23 cellular contexts compared by ENCODE assay signal in genomic region chr12:107921062-107921461, GRCh38.
DNase-seq lines count a peak whose midpoint lies in the region; ATAC-seq and TF ChIP-seq lines count a peak whose summit lies in the region.
"Had no signal": no experiment of that assay in that cellular context is flagged by ENCODE, and none has a peak within 500 bp of the region (broad histone marks: within the 10 kb centered on the region; RNA-seq: fewer than 3 reads in every experiment).

No MANE protein-coding gene starts in this region.

- H3K4me2 ChIP-seq in osteoblast (ENCODE audit: insufficient read depth, low read length), result no peak overlapping the region
- H3K4me2 ChIP-seq: A549; BLaER1 treated with 17β-estradiol and CSF1 and Interleukin-3, amounts not matched to agents 10 nM and 100 nM had no signal

- H3K36me3 ChIP-seq in RWPE2 (ENCODE audit: low read depth) (no peaks in the 10 kb centered on the region), osteoblast (ENCODE audit: insufficient read depth, low read length) (no peaks in the 10 kb centered on the region)
- H3K36me3 ChIP-seq: BE2C; BLaER1 treated with 17β-estradiol and CSF1 and Interleukin-3, amounts not matched to agents 10 nM and 100 nM; HAP-1 had no signal

- H3K4me1 ChIP-seq in RWPE2 (ENCODE audit: insufficient read depth, poor library complexity, severe bottlenecking) (no peaks in the 10 kb centered on the region), osteoblast (ENCODE audit: insufficient read depth, low read length) (no peaks in the 10 kb centered on the region)
- H3K4me1 ChIP-seq: A549; BE2C; BLaER1 treated with 17β-estradiol and CSF1 and Interleukin-3, amounts not matched to agents 10 nM and 100 nM; HAP-1 had no signal

- H2AFZ ChIP-seq in osteoblast (ENCODE audit: low read length), result no peak overlapping the region

- TF ChIP-seq CTCF in RWPE2 (IDR thresholded peaks at IDR 0.05; ENCODE audit: poor library complexity, severe bottlenecking), result no peak
- TF ChIP-seq CTCF in epithelial cell of esophagus (IDR thresholded peaks at IDR 0.05; ENCODE audit: insufficient read depth, low read depth, low read length, missing control alignments), result no peak
- TF ChIP-seq CTCF in osteoblast (IDR thresholded peaks at IDR 0.05; ENCODE audit: extremely low read depth, low read depth, low read length), result no peak

- ATAC-seq in RWPE2 (ENCODE audit: low read depth), result peak; percentile 70; the same call in 2 of the 3 replicates
- ATAC-seq: A549, GM12878 had no signal

- H3K9me3 ChIP-seq in RWPE2 (ENCODE audit: severe bottlenecking), result no peaks in the 10 kb centered on the region
- no peaks in the 10 kb centered on the region for H3K9me3 ChIP-seq in osteoblast (ENCODE audit: low read depth, low read length)
- H3K9me3 ChIP-seq: A549; BE2C; BLaER1 treated with 17β-estradiol and CSF1 and Interleukin-3, amounts not matched to agents 10 nM and 100 nM; Caco-2; HAP-1 had no signal

- H3K4me3 ChIP-seq in RWPE2 (ENCODE audit: severe bottlenecking) (no peak overlapping the region), epithelial cell of esophagus (ENCODE audit: low read length) (no peak overlapping the region), osteoblast (ENCODE audit: insufficient read depth, low read length) (no peak overlapping the region)
- H3K4me3 ChIP-seq: A549; BLaER1 treated with 17β-estradiol and CSF1 and Interleukin-3, amounts not matched to agents 10 nM and 100 nM; GM12878; HAP-1 had no signal

- DNase-seq in Daoy (ENCODE audit: low read depth), result peak; percentile 35
- DNase-seq in RWPE2 (ENCODE audit: low spot score), result no peak
- DNase-seq in epithelial cell of esophagus (ENCODE audit: low read depth), result peak; percentile 9
- peak; percentile 7 for DNase-seq in islet precursor cell
- DNase-seq in globus pallidus (ENCODE audit: low spot score), result no peak
- DNase-seq in osteoblast (ENCODE audit: insufficient read length, low spot score, missing footprints), result no peak
- DNase-seq in COR-L47 (lab: John Stamatoyannopoulos, UW), result no peak
- DNase-seq: 8988T; ACHN; AML-193; BE2C; Caco-2; CD4-positive, alpha-beta memory T cell; DMS153; DND-41; EL; GDM1; GOT3; HFFc6 had no signal

- H3K27ac ChIP-seq in RWPE2 (ENCODE audit: poor library complexity, severe bottlenecking) (no peak overlapping the region), osteoblast (ENCODE audit: low read depth, low read length) (no peak overlapping the region)
- H3K27ac ChIP-seq: A549; BLaER1 treated with 17β-estradiol and CSF1 and Interleukin-3, amounts not matched to agents 10 nM and 100 nM had no signal

- H3K27me3 ChIP-seq in RWPE2 (ENCODE audit: insufficient read depth, poor library complexity, severe bottlenecking) (peaks cover 8% of the 10 kb centered on the region), osteoblast (ENCODE audit: insufficient read depth, low read length) (peaks cover 3% of the 10 kb centered on the region)
- H3K27me3 ChIP-seq: BLaER1 treated with 17β-estradiol and CSF1 and Interleukin-3, amounts not matched to agents 10 nM and 100 nM had no signal

- H3K79me2 ChIP-seq in osteoblast (ENCODE audit: insufficient read depth, low read length), result no peaks in the 10 kb centered on the region

- H4K20me1 ChIP-seq in osteoblast (ENCODE audit: insufficient read depth, low read length), result no peaks in the 10 kb centered on the region
- H4K20me1 ChIP-seq: BLaER1 treated with 17β-estradiol and CSF1 and Interleukin-3, amounts not matched to agents 10 nM and 100 nM had no signal

Comparison
In these comparisons a context has a peak if more than half of its experiments do, and no peak if none do; other contexts are left out.
1. DNase-seq: peak in Daoy (single experiment), epithelial cell of esophagus (single experiment) and islet precursor cell (single experiment); none in RWPE2 (single experiment), globus pallidus (single experiment), osteoblast (single experiment) and COR-L47 (single experiment).